2 cellular contexts compared by ENCODE assay signal in the genomic region with DNA sequence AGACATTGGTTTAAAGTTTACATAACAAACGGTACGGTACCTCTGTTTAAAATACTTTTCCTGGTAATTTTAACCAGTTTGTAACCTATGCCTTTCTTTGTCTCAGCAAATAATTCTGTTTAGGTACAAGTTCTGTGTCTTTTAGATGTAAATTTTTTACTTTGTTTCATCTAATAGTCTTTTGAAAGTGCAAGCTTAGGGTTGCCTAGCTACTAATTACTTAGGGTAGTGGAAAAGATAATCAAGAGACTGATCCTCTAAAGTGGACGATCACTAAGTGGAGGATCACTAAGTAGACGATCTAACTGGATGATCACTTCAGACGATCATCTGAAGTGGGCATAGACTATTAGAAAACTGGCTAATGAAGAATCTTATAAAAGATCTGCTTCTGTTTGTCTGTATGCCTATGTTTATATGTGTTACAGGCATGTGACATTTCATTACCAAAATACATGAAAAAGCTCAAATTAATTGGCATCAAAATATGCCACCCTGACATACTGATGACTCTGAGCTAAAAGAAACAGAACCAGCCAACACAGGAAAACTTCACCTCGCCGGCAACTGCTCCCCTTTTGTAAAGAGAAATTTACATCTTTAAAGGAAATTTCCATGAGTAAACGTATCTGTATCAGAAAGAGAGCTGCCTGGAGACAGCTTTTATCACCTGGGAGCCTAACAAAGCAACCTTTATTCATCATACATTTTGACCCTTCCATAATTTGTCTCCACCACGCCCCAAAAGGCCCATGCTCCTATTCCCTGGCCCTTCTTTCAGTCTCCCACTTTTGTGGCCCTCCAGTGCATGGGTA.
TF ChIP-seq lines count a peak whose summit lies in the region.

No MANE protein-coding gene starts in this region.

TF ChIP-seq in A549, 52 proteins besides CTCF, POLR2A, EP300 and RAD21:
- TF ChIP-seq FOSB (CRISPR knock-in tag; IDR thresholded peaks at IDR 0.05) (no peak), HEYL (CRISPR knock-in tag; IDR thresholded peaks at IDR 0.05) (no peak), CHD4 (IDR thresholded peaks at IDR 0.05; ENCODE audit: borderline replicate concordance) (no peak), JUN (IDR thresholded peaks at IDR 0.05) (no peak), GATA3 (IDR thresholded peaks at IDR 0.05; ENCODE audit: borderline replicate concordance) (no peak)
TF ChIP-seq in A549: peak in this region for 0.

TF ChIP-seq in HepG2, 621 proteins besides CTCF, POLR2A, EP300 and RAD21:
- TF ChIP-seq, protein P1, sequence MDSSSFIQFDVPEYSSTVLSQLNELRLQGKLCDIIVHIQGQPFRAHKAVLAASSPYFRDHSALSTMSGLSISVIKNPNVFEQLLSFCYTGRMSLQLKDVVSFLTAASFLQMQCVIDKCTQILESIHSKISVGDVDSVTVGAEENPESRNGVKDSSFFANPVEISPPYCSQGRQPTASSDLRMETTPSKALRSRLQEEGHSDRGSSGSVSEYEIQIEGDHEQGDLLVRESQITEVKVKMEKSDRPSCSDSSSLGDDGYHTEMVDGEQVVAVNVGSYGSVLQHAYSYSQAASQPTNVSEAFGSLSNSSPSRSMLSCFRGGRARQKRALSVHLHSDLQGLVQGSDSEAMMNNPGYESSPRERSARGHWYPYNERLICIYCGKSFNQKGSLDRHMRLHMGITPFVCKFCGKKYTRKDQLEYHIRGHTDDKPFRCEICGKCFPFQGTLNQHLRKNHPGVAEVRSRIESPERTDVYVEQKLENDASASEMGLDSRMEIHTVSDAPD (CRISPR knock-in tag; IDR thresholded peaks at IDR 0.05), result no peak
- no peak for TF ChIP-seq SOX5 (CRISPR knock-in tag; IDR thresholded peaks at IDR 0.05; ENCODE audit: borderline replicate concordance)
- TF ChIP-seq, protein P2, sequence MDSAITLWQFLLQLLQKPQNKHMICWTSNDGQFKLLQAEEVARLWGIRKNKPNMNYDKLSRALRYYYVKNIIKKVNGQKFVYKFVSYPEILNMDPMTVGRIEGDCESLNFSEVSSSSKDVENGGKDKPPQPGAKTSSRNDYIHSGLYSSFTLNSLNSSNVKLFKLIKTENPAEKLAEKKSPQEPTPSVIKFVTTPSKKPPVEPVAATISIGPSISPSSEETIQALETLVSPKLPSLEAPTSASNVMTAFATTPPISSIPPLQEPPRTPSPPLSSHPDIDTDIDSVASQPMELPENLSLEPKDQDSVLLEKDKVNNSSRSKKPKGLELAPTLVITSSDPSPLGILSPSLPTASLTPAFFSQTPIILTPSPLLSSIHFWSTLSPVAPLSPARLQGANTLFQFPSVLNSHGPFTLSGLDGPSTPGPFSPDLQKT (CRISPR knock-in tag; IDR thresholded peaks at IDR 0.05; ENCODE audit: borderline replicate concordance), result no peak
- 0 out of 2 replicates have a peak, but pooled peaks have one; percentile 5 for TF ChIP-seq SAP130 (CRISPR knock-in tag; IDR thresholded peaks at IDR 0.05; ENCODE audit: low read depth)
- no peak for TF ChIP-seq XBP1 (CRISPR knock-in tag; IDR thresholded peaks at IDR 0.05)
- TF ChIP-seq ZXDC (CRISPR knock-in tag; IDR thresholded peaks at IDR 0.05), result no peak
- no peak for TF ChIP-seq ZNF350 (CRISPR knock-in tag; IDR thresholded peaks at IDR 0.05; ENCODE audit: borderline replicate concordance, low read depth)
- no peak for TF ChIP-seq TEAD2 (CRISPR knock-in tag; IDR thresholded peaks at IDR 0.05)
- TF ChIP-seq, protein P3, sequence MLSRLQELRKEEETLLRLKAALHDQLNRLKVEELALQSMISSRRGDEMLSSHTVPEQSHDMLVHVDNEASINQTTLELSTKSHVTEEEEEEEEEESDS (CRISPR knock-in tag; IDR thresholded peaks at IDR 0.05; ENCODE audit: borderline replicate concordance), result no peak
- TF ChIP-seq, protein P4, sequence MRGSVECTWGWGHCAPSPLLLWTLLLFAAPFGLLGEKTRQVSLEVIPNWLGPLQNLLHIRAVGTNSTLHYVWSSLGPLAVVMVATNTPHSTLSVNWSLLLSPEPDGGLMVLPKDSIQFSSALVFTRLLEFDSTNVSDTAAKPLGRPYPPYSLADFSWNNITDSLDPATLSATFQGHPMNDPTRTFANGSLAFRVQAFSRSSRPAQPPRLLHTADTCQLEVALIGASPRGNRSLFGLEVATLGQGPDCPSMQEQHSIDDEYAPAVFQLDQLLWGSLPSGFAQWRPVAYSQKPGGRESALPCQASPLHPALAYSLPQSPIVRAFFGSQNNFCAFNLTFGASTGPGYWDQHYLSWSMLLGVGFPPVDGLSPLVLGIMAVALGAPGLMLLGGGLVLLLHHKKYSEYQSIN (CRISPR knock-in tag; IDR thresholded peaks at IDR 0.05; ENCODE audit: borderline replicate concordance), result no peak
- no peak for TF ChIP-seq ZNF552 (CRISPR knock-in tag; IDR thresholded peaks at IDR 0.05; ENCODE audit: borderline replicate concordance)
- TF ChIP-seq ZNF343 (CRISPR knock-in tag; IDR thresholded peaks at IDR 0.05), result no peak
- no peak for TF ChIP-seq HNF4A (CRISPR knock-in tag; IDR thresholded peaks at IDR 0.05)
- no peak for TF ChIP-seq ZFP36 (IDR thresholded peaks at IDR 0.05; ENCODE audit: borderline replicate concordance, low read depth, low read length, partially characterized antibody)
- TF ChIP-seq HNRNPUL1 (IDR thresholded peaks at IDR 0.05; ENCODE audit: low read depth, low read length), result no peak
- TF ChIP-seq SP5 (CRISPR knock-in tag; IDR thresholded peaks at IDR 0.05; ENCODE audit: borderline replicate concordance, low read depth), result peak; percentile 12; the same call in 1 of the 2 replicates
- no peak for TF ChIP-seq FOSL2 (CRISPR knock-in tag; IDR thresholded peaks at IDR 0.05)
- no peak for TF ChIP-seq ZNF841 (CRISPR knock-in tag; IDR thresholded peaks at IDR 0.05; ENCODE audit: borderline replicate concordance)
